16 cellular contexts compared by ENCODE assay signal in genomic region chr15:58622877-58623276, GRCh38.
DNase-seq lines count a peak whose midpoint lies in the region; ATAC-seq and TF ChIP-seq lines count a peak whose summit lies in the region.
"Had no signal": no experiment of that assay in that cellular context is flagged by ENCODE, and none has a peak within 500 bp of the region (broad histone marks: within the 10 kb centered on the region; RNA-seq: fewer than 3 reads in every experiment).

No MANE protein-coding gene starts in this region.

- H3K4me3 ChIP-seq in CD8-positive, alpha-beta T cell (ENCODE audit: low read depth, low read length): no peak overlapping the region
- no peak overlapping the region for H3K4me3 ChIP-seq in SK-N-MC

- in situ Hi-C loops in KBM-7 (cut with MboI; ENCODE audit: low pct_unique_long_range_greater_than_20kb, low sequenced_read_pairs): no loop called here

- H3K9ac ChIP-seq in SK-N-MC (ENCODE audit: insufficient read length): no peak overlapping the region

- H3K4me3 Mint-ChIP-seq in CD8-positive, alpha-beta T cell: no peak overlapping the region
- H3K4me3 Mint-ChIP-seq in central memory CD8-positive, alpha-beta T cell: no peak overlapping the region
- H3K4me3 Mint-ChIP-seq in natural killer cell treated with Interleukin-12 subunit alpha and Interleukin-12 subunit beta and Interleukin-15 and Interleukin-18, amount 100 ng/mL, for 72 hours: no peak overlapping the region
- H3K4me3 Mint-ChIP-seq: CD14-positive monocyte had no signal

- H3K27ac ChIP-seq in CD8-positive, alpha-beta T cell (ENCODE audit: low read depth, low read length): no peak overlapping the region
- peak overlapping the region; percentile 30; the same call in 1 of the 2 replicates for H3K27ac ChIP-seq in SK-N-MC

- H3K36me3 Mint-ChIP-seq in CD8-positive, alpha-beta T cell: peaks cover 67% of the 10 kb centered on the region
- H3K36me3 Mint-ChIP-seq in central memory CD8-positive, alpha-beta T cell (ENCODE audit: insufficient read depth): peaks cover 12% of the 10 kb centered on the region
- H3K36me3 Mint-ChIP-seq in natural killer cell treated with Interleukin-12 subunit alpha and Interleukin-12 subunit beta and Interleukin-15 and Interleukin-18, amount 100 ng/mL, for 72 hours: peaks cover 39% of the 10 kb centered on the region

- peaks cover 5% of the 10 kb centered on the region for H3K9me3 Mint-ChIP-seq in CD8-positive, alpha-beta T cell
- peaks cover 5% of the 10 kb centered on the region for H3K9me3 Mint-ChIP-seq in central memory CD8-positive, alpha-beta T cell
- H3K9me3 Mint-ChIP-seq in natural killer cell treated with Interleukin-12 subunit alpha and Interleukin-12 subunit beta and Interleukin-15 and Interleukin-18, amount 100 ng/mL, for 72 hours: peaks cover 6% of the 10 kb centered on the region

- H3K27me3 Mint-ChIP-seq in CD8-positive, alpha-beta T cell (ENCODE audit: low read depth): no peaks in the 10 kb centered on the region
- no peaks in the 10 kb centered on the region for H3K27me3 Mint-ChIP-seq in central memory CD8-positive, alpha-beta T cell
- no peaks in the 10 kb centered on the region for H3K27me3 Mint-ChIP-seq in natural killer cell treated with Interleukin-12 subunit alpha and Interleukin-12 subunit beta and Interleukin-15 and Interleukin-18, amount 100 ng/mL, for 72 hours

- peaks cover 23% of the 10 kb centered on the region for H3K4me1 ChIP-seq in CD8-positive, alpha-beta T cell (ENCODE audit: insufficient read depth, low read length)

- TF ChIP-seq CTCF in CD8-positive, alpha-beta T cell (IDR thresholded peaks at IDR 0.05): no peak

- ATAC-seq in CD8-positive, alpha-beta T cell: no peak
- ATAC-seq in central memory CD8-positive, alpha-beta T cell (replicated peaks; ENCODE audit: extremely low read depth, poor library complexity, severe bottlenecking): peak; percentile 64
- no peak for ATAC-seq in natural killer cell treated with Interleukin-12 subunit alpha and Interleukin-12 subunit beta and Interleukin-15 and Interleukin-18, amount 100 ng/mL, for 72 hours
- ATAC-seq in GM18517 (IDR thresholded peaks at IDR 0.05; ENCODE audit: unreplicated experiment): no peak
- ATAC-seq: HCT116 had no signal

- H3K4me1 Mint-ChIP-seq in CD8-positive, alpha-beta T cell (ENCODE audit: low read depth): peaks cover 44% of the 10 kb centered on the region
- peaks cover 58% of the 10 kb centered on the region for H3K4me1 Mint-ChIP-seq in central memory CD8-positive, alpha-beta T cell
- peaks cover 48 to 57% of the 10 kb centered on the region in 2 donors for H3K4me1 Mint-ChIP-seq in natural killer cell treated with Interleukin-12 subunit alpha and Interleukin-12 subunit beta and Interleukin-15 and Interleukin-18, amount 100 ng/mL, for 72 hours (ENCODE audit: low read depth in 2 of 2)

- H3K27me3 ChIP-seq in CD8-positive, alpha-beta T cell (ENCODE audit: insufficient read depth, low read length): no peaks in the 10 kb centered on the region

- POLR2A ChIA-PET in CD8-positive, alpha-beta T cell (lab: Charles Lee): no interaction called here

- peak overlapping the region; percentile 47 for H3K27ac Mint-ChIP-seq in CD8-positive, alpha-beta T cell
- H3K27ac Mint-ChIP-seq in central memory CD8-positive, alpha-beta T cell (ENCODE audit: low read depth): peak overlapping the region; percentile 44
- peak overlapping the region; percentile 27 to 74 for H3K27ac Mint-ChIP-seq in natural killer cell treated with Interleukin-12 subunit alpha and Interleukin-12 subunit beta and Interleukin-15 and Interleukin-18, amount 100 ng/mL, for 72 hours

- no peak for DNase-seq in CD8-positive, alpha-beta T cell
- DNase-seq in SK-N-MC (ENCODE audit: low read depth, low spot score) (peak; percentile 24), DMS153 treated with DMSO at 0.1 percent for 48 hours (lab: John Stamatoyannopoulos, UW; ENCODE audit: unreplicated experiment) (no peak), NCI-H345 (lab: John Stamatoyannopoulos, UW) (no peak), KBM-7 (no peak)
- DNase-seq in central memory CD8-positive, alpha-beta T cell (ENCODE audit: low spot score in 2 of 2): no peak
- no peak for DNase-seq in natural killer cell treated with Interleukin-12 subunit alpha and Interleukin-12 subunit beta and Interleukin-15 and Interleukin-18, amount 100 ng/mL, for 72 hours (ENCODE audit: low spot score)
- DNase-seq: COR-L47, DMS153, DND-41, GDM1, IMR-90, KG1 had no signal

- no peaks in the 10 kb centered on the region for H3K36me3 ChIP-seq in CD8-positive, alpha-beta T cell (ENCODE audit: insufficient read depth, low read length)
- peaks cover 25% of the 10 kb centered on the region for H3K36me3 ChIP-seq in SK-N-MC (ENCODE audit: insufficient read depth, low read length)

- intact Hi-C loops in CD8-positive, alpha-beta T cell (cut with DNase I, micrococcal nuclease): no loop called here

- CTCF ChIA-PET in CD8-positive, alpha-beta T cell (lab: Charles Lee): no interaction called here

- no peaks in the 10 kb centered on the region for H3K9me3 ChIP-seq in CD8-positive, alpha-beta T cell (ENCODE audit: low read length)
- H3K9me3 ChIP-seq in SK-N-MC (ENCODE audit: low read depth, low read length): no peaks in the 10 kb centered on the region
